ENCODE assay signal across 8 cellular contexts in genomic region chr4:152535236-152535902, GRCh38. TPM values are rescaled to one million over a fixed set of nuclear protein-coding genes. Genes with fewer than 3 reads are reported as not detected.
DNase-seq lines count a peak whose midpoint lies in the region; ATAC-seq and TF ChIP-seq lines count a peak whose summit lies in the region.

No MANE protein-coding gene starts in this region.

- intact Hi-C loops in A673 (cut with micrococcal nuclease; ENCODE audit: unreplicated experiment) = no loop called here
- intact Hi-C loops in activated CD4-positive, alpha-beta T cell treated with anti-CD3 and anti-CD28 coated beads, Interleukin-2, amount 10 ng/mL, durations not matched to agents 24 days and 14 days (cut with micrococcal nuclease) = loop anchor here (5.0 to 10.0 kb wide), 3 partner anchors 33 to 989 kb away; partner anchors contain the start of gene TMEM131L
- intact Hi-C loops in esophagus squamous epithelium (cut with DNase I) = no loop called here

- TF ChIP-seq CTCF in A673 (conservative IDR thresholded peaks at IDR 0.05; ENCODE audit: low read depth, low read length) (no peak), esophagus squamous epithelium (IDR thresholded peaks at IDR 0.05) (no peak), omental fat pad (IDR thresholded peaks at IDR 0.05) (no peak)

- H3K9me3 ChIP-seq in A673 (ENCODE audit: low read depth, low read length, poor library complexity, severe bottlenecking) (no peaks in the 10 kb centered on the region), esophagus squamous epithelium (no peaks in the 10 kb centered on the region)

- peaks cover 22% of the 10 kb centered on the region for H3K4me1 ChIP-seq in A673 (ENCODE audit: insufficient read depth, low read length, poor library complexity, severe bottlenecking)
- H3K4me1 ChIP-seq in esophagus squamous epithelium = peaks cover 6 to 67% (median 23%) of the 10 kb centered on the region in 3 donors

- no peaks in the 10 kb centered on the region for H3K27me3 Mint-ChIP-seq in activated CD4-positive, alpha-beta T cell treated with anti-CD3 and anti-CD28 coated beads, Interleukin-2, amount 10 ng/mL, durations not matched to agents 24 days and 14 days

- in situ Hi-C loops in KBM-7 (cut with MboI; ENCODE audit: low pct_unique_long_range_greater_than_20kb, low sequenced_read_pairs) = no loop called here

- 0% methylated on average over 1 to 2 of the region's 70 CpGs for WGBS in esophagus squamous epithelium, 2 donors

- H3K36me3 ChIP-seq in A673 (ENCODE audit: insufficient read depth, low read length, poor library complexity, severe bottlenecking) (no peaks in the 10 kb centered on the region), esophagus squamous epithelium (peaks cover 0 to 12% (median 0%) of the 10 kb centered on the region in 3 donors)

- CTCF ChIA-PET in A673 (lab: Charles Lee) = no interaction called here

- H3K27ac ChIP-seq in A673 (ENCODE audit: low read depth, low read length, poor library complexity, severe bottlenecking) (peak overlapping the region; percentile 93), esophagus squamous epithelium (peak overlapping the region; percentile 96 to 99 (median 98))

- H3K27me3 ChIP-seq in A673 (replicated peaks; ENCODE audit: insufficient read depth, low read depth, low read length, poor library complexity) (no peaks in the 10 kb centered on the region), esophagus squamous epithelium (no peaks in the 10 kb centered on the region)

- BruUV-seq in A673 (replicated peaks; lab: Mats Ljungman, UMichigan) = no TSS peak

- peak overlapping the region; percentile 90 for H3K4me3 ChIP-seq in A673 (ENCODE audit: low read depth, low read length, poor library complexity, severe bottlenecking)
- peak overlapping the region; percentile 86 to 99 (median 91) for H3K4me3 ChIP-seq in esophagus squamous epithelium

- peak overlapping the region; percentile 100 for H3K27ac Mint-ChIP-seq in activated CD4-positive, alpha-beta T cell treated with anti-CD3 and anti-CD28 coated beads, Interleukin-2, amount 10 ng/mL, durations not matched to agents 24 days and 14 days

- peaks cover 50% of the 10 kb centered on the region for H3K4me1 Mint-ChIP-seq in activated CD4-positive, alpha-beta T cell treated with anti-CD3 and anti-CD28 coated beads, Interleukin-2, amount 10 ng/mL, durations not matched to agents 24 days and 14 days

- H3K4me3 Mint-ChIP-seq in activated CD4-positive, alpha-beta T cell treated with anti-CD3 and anti-CD28 coated beads, Interleukin-2, amount 10 ng/mL, durations not matched to agents 24 days and 14 days = peak overlapping the region; percentile 97

- POLR2A ChIA-PET in A673 (lab: Charles Lee; ENCODE audit: low non-redundant PET) = no interaction called here

- peaks cover 39% of the 10 kb centered on the region for H3K36me3 Mint-ChIP-seq in activated CD4-positive, alpha-beta T cell treated with anti-CD3 and anti-CD28 coated beads, Interleukin-2, amount 10 ng/mL, durations not matched to agents 24 days and 14 days (ENCODE audit: low read depth)

- ATAC-seq in GM18909 (IDR thresholded peaks at IDR 0.05; ENCODE audit: poor library complexity, unreplicated experiment) = peak; percentile 7
- peak; percentile 8 for ATAC-seq in HG03175 (IDR thresholded peaks at IDR 0.05; ENCODE audit: unreplicated experiment)
- peak; percentile 17 for ATAC-seq in omental fat pad (ENCODE audit: low FRiP score)

- no peaks in the 10 kb centered on the region for H3K9me3 Mint-ChIP-seq in activated CD4-positive, alpha-beta T cell treated with anti-CD3 and anti-CD28 coated beads, Interleukin-2, amount 10 ng/mL, durations not matched to agents 24 days and 14 days

- DNase-seq in A673 (ENCODE audit: low spot score) (no peak), esophagus squamous epithelium (lab: John Stamatoyannopoulos, UW) (no peak), omental fat pad (ENCODE audit: low spot score) (no peak), NCI-H1092 treated with DMSO at 0.1 percent for 48 hours (lab: John Stamatoyannopoulos, UW) (no peak), KBM-7 (no peak)
- DNase-seq in activated CD4-positive, alpha-beta T cell treated with anti-CD3 and anti-CD28 coated beads, Interleukin-2, amount 10 ng/mL, durations not matched to agents 24 days and 14 days = peak; percentile 80

- no peak for TF ChIP-seq POLR2A in esophagus squamous epithelium (IDR thresholded peaks at IDR 0.05)

RNA-seq across cellular contexts. Expression of gene FBXW7, which starts 0.5 kb away (rescaled TPM):
- 30.7 and 33.5 TPM in 2 replicates for total RNA-seq in A673 (2021)
- total RNA-seq in activated CD4-positive, alpha-beta T cell treated with anti-CD3 and anti-CD28 coated beads, Interleukin-2, amount 10 ng/mL, durations not matched to agents 24 days and 14 days = 42.2 and 49.1 TPM in 2 replicates
- 10 to 100 TPM; 32.3 to 92.7 (median 36.9) TPM for total RNA-seq in esophagus squamous epithelium
- 10 to 100 TPM; 44.3 to 62.0 (median 49.9) TPM for total RNA-seq in omental fat pad
